10 cellular contexts compared by ENCODE assay signal in the genomic region with DNA sequence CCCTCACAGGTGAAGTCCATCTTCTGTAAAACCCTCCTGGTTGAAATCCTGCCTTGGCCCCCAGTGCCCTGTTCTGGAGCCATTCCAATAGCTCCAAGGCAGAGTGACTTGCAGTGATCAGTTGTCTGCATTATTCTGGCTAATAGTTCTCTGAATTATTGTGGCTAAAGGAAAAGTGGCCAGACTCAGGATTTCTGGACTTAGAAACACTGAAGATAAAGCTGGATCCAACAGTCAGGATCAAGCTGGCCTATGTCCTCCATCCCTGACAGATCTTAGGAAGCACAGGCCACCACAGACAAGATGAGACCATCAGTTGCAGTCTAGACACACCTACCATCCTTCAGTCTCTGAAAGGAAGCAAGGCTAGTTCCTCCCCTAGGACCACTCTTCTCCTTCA. TPM values are rescaled to one million over a fixed set of nuclear protein-coding genes. Genes with fewer than 3 reads are reported as not detected.
DNase-seq lines count a peak whose midpoint lies in the region; ATAC-seq lines count a peak whose summit lies in the region.
"Had no signal": no experiment of that assay in that cellular context is flagged by ENCODE, and none has a peak within 500 bp of the region (broad histone marks: within the 10 kb centered on the region; RNA-seq: fewer than 3 reads in every experiment).

No MANE protein-coding gene starts in this region.

- H3K9me3 Mint-ChIP-seq in activated CD4-positive, alpha-beta T cell treated with anti-CD3 and anti-CD28 coated beads, Interleukin-2, amount 10 ng/mL, durations not matched to agents 24 days and 14 days, result no peaks in the 10 kb centered on the region
- H3K9me3 Mint-ChIP-seq in activated naive CD4-positive, alpha-beta T cell treated with anti-CD3 and anti-CD28 coated beads, Interleukin-2, amount 50 U/mL, for 72 hours, result no peaks in the 10 kb centered on the region
- no peaks in the 10 kb centered on the region for H3K9me3 Mint-ChIP-seq in immature natural killer cell

- H3K27ac ChIP-seq in substantia nigra (ENCODE audit: low read depth, low read length, poor library complexity, severe bottlenecking), result peak overlapping the region; percentile 99

- DNase-seq in activated CD4-positive, alpha-beta T cell treated with anti-CD3 and anti-CD28 coated beads, Interleukin-2, amount 10 ng/mL, durations not matched to agents 24 days and 14 days, result no peak
- no peak for DNase-seq in activated CD4-positive, alpha-beta T cell treated with anti-CD3 and anti-CD28 coated beads for 48 hours
- DNase-seq in activated naive CD4-positive, alpha-beta T cell treated with anti-CD3 and anti-CD28 coated beads, Interleukin-2, amount 50 U/mL, for 72 hours (ENCODE audit: low spot score in 2 of 2), result no peak
- no peak for DNase-seq in immature natural killer cell
- no peak for DNase-seq in substantia nigra (lab: John Stamatoyannopoulos, UW)
- DNase-seq in NCI-H524 (lab: John Stamatoyannopoulos, UW), result no peak
- no peak for DNase-seq in amniotic stem cell (lab: John Stamatoyannopoulos, UW)
- DNase-seq: NK-92 treated with Interleukin-12 subunit alpha and Interleukin-12 subunit beta, amount 100 ng/mL, for 24 hours had no signal

- H3K4me3 Mint-ChIP-seq in activated CD4-positive, alpha-beta T cell treated with anti-CD3 and anti-CD28 coated beads, Interleukin-2, amount 10 ng/mL, durations not matched to agents 24 days and 14 days, result peak overlapping the region; percentile 91
- peak overlapping the region; percentile 38 to 85 (median 77) for H3K4me3 Mint-ChIP-seq in immature natural killer cell

- no peaks in the 10 kb centered on the region for H3K27me3 Mint-ChIP-seq in activated CD4-positive, alpha-beta T cell treated with anti-CD3 and anti-CD28 coated beads, Interleukin-2, amount 10 ng/mL, durations not matched to agents 24 days and 14 days
- peaks cover 3 to 16% (median 6%) of the 10 kb centered on the region in 3 donors for H3K27me3 Mint-ChIP-seq in immature natural killer cell (ENCODE audit: low read depth in 3 of 3)

- peaks cover 32% of the 10 kb centered on the region for H3K36me3 Mint-ChIP-seq in activated CD4-positive, alpha-beta T cell treated with anti-CD3 and anti-CD28 coated beads, Interleukin-2, amount 10 ng/mL, durations not matched to agents 24 days and 14 days (ENCODE audit: low read depth)
- peaks cover 32 to 43% of the 10 kb centered on the region in 2 donors for H3K36me3 Mint-ChIP-seq in activated naive CD4-positive, alpha-beta T cell treated with anti-CD3 and anti-CD28 coated beads, Interleukin-2, amount 50 U/mL, for 72 hours
- H3K36me3 Mint-ChIP-seq in immature natural killer cell, result peaks cover 0 to 6% (median 4%) of the 10 kb centered on the region in 3 donors

- intact Hi-C loops in activated CD4-positive, alpha-beta T cell treated with anti-CD3 and anti-CD28 coated beads, Interleukin-2, amount 10 ng/mL, durations not matched to agents 24 days and 14 days (cut with micrococcal nuclease), result no loop called here

- no peak for ATAC-seq in activated naive CD4-positive, alpha-beta T cell treated with anti-CD3 and anti-CD28 coated beads, Interleukin-2, amount 50 U/mL, for 72 hours
- ATAC-seq in HG03139 (IDR thresholded peaks at IDR 0.05; ENCODE audit: unreplicated experiment), result no peak

- peak overlapping the region; percentile 89 for H3K27ac Mint-ChIP-seq in activated CD4-positive, alpha-beta T cell treated with anti-CD3 and anti-CD28 coated beads, Interleukin-2, amount 10 ng/mL, durations not matched to agents 24 days and 14 days
- peak overlapping the region; percentile 25 to 85 for H3K27ac Mint-ChIP-seq in activated naive CD4-positive, alpha-beta T cell treated with anti-CD3 and anti-CD28 coated beads, Interleukin-2, amount 50 U/mL, for 72 hours
- peak overlapping the region in 3 of 6 donors; percentile 9 to 80 (median 60) for H3K27ac Mint-ChIP-seq in immature natural killer cell

- H3K4me1 Mint-ChIP-seq in activated CD4-positive, alpha-beta T cell treated with anti-CD3 and anti-CD28 coated beads, Interleukin-2, amount 10 ng/mL, durations not matched to agents 24 days and 14 days, result peaks cover 46% of the 10 kb centered on the region
- peaks cover 34 to 39% of the 10 kb centered on the region in 2 donors for H3K4me1 Mint-ChIP-seq in immature natural killer cell

RNA-seq across cellular contexts. Expression of gene C2CD4D, which starts 0.8 kb away (rescaled TPM):
- 0.86 and 1.5 TPM in 2 replicates for total RNA-seq in activated CD4-positive, alpha-beta T cell treated with anti-CD3 and anti-CD28 coated beads, Interleukin-2, amount 10 ng/mL, durations not matched to agents 24 days and 14 days
- total RNA-seq in activated naive CD4-positive, alpha-beta T cell treated with anti-CD3 and anti-CD28 coated beads, Interleukin-2, amount 50 U/mL, for 72 hours, result 1 to 10 TPM; 1.6 to 2.3 TPM
- under 1 TPM; 0.22 to 0.52 (median 0.32) TPM for polyA plus RNA-seq in immature natural killer cell

RNA-seq across cellular contexts. Expression of gene RORC, which starts 8.8 kb away (rescaled TPM):
- 1.0 and 1.3 TPM in 2 replicates for total RNA-seq in activated CD4-positive, alpha-beta T cell treated with anti-CD3 and anti-CD28 coated beads, Interleukin-2, amount 10 ng/mL, durations not matched to agents 24 days and 14 days
- total RNA-seq in activated naive CD4-positive, alpha-beta T cell treated with anti-CD3 and anti-CD28 coated beads, Interleukin-2, amount 50 U/mL, for 72 hours, result 10 to 100 TPM in 1 of 2 donors, 1 to 10 TPM in 1; 1.4 to 11.3 TPM
- polyA plus RNA-seq in immature natural killer cell, result 1 to 10 TPM in 2 of 3 donors, under 1 TPM in 1; 0.40 to 1.6 (median 1.4) TPM

RNA-seq across cellular contexts. Expression of gene THEM5, which starts 13.1 kb away (rescaled TPM):
- total RNA-seq in activated CD4-positive, alpha-beta T cell treated with anti-CD3 and anti-CD28 coated beads, Interleukin-2, amount 10 ng/mL, durations not matched to agents 24 days and 14 days, result not detected in 2 replicates
- not detected for total RNA-seq in activated naive CD4-positive, alpha-beta T cell treated with anti-CD3 and anti-CD28 coated beads, Interleukin-2, amount 50 U/mL, for 72 hours
- polyA plus RNA-seq in immature natural killer cell, result under 1 TPM in 1 of 3 donors, not detected in 2; 0.56 TPM
- total RNA-seq: lung had no signal
- polyA plus RNA-seq: lung had no signal

RNA-seq across cellular contexts. Expression of gene LINGO4, which starts 35.2 kb away (rescaled TPM):
- not detected in 2 replicates for total RNA-seq in activated CD4-positive, alpha-beta T cell treated with anti-CD3 and anti-CD28 coated beads, Interleukin-2, amount 10 ng/mL, durations not matched to agents 24 days and 14 days
- under 1 TPM in 1 of 2 donors, not detected in 1; 0.72 TPM for total RNA-seq in activated naive CD4-positive, alpha-beta T cell treated with anti-CD3 and anti-CD28 coated beads, Interleukin-2, amount 50 U/mL, for 72 hours
- polyA plus RNA-seq in immature natural killer cell, result 1 to 10 TPM in 1 of 3 donors, not detected in 2; 1.3 TPM

RNA-seq across cellular contexts. Expression of gene TDRKH, which starts 50.1 kb away (rescaled TPM):
- total RNA-seq in activated CD4-positive, alpha-beta T cell treated with anti-CD3 and anti-CD28 coated beads, Interleukin-2, amount 10 ng/mL, durations not matched to agents 24 days and 14 days, result 12.7 and 13.3 TPM in 2 replicates
- 10 to 100 TPM; 25.1 to 30.7 TPM for total RNA-seq in activated naive CD4-positive, alpha-beta T cell treated with anti-CD3 and anti-CD28 coated beads, Interleukin-2, amount 50 U/mL, for 72 hours
- 10 to 100 TPM; 12.0 to 16.1 (median 16.0) TPM for polyA plus RNA-seq in immature natural killer cell
